ENCODE assay signal across 12 cellular contexts in the genomic region with DNA sequence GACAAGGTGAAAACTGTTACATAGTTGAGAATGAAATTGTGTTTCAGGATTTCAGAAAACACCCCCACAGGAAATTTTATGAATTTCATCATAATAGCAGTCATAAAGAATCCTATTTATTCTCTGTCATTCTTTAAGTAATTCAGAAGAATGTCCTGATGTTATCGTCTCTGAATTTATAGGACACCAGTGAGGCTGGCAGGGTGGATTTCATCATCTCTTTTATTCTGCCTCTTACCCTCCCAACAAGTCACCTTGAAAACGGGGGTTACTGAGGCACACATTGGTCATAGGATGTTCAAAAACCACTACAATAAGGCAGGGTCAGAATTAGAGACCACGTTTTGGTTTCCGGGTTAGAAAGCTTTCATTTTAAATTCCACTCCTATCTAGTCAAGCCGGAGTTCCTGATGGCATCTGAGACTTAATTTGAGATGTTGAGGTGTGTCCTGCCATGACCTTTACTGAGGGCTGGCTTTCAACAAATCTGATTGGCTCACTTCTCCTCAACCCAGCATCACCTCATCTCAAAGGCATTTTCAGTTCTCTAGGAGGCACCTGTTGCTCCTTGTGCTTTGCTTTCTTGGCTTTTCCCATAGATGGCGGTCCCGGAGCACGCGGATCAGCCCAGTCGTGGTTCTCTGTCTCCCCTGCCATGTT.
DNase-seq lines count a peak whose midpoint lies in the region; ATAC-seq, FAIRE-seq and TF ChIP-seq lines count a peak whose summit lies in the region.
"Had no signal": no experiment of that assay in that cellular context is flagged by ENCODE, and none has a peak within 500 bp of the region (broad histone marks: within the 10 kb centered on the region; RNA-seq: fewer than 3 reads in every experiment).

No MANE protein-coding gene starts in this region.

- H2BK15ac ChIP-seq in H9 (ENCODE audit: low read depth, low read length), result no peak overlapping the region

- WGBS in H9 (ENCODE audit: extremely low coverage, insufficient read length, low lambda C conversion rate), result no CpG with 5 or more reads among the region's 10 CpGs

- H3K79me2 ChIP-seq in keratinocyte (ENCODE audit: control insufficient read depth, insufficient read depth, low read length) (no peaks in the 10 kb centered on the region), H9 (ENCODE audit: insufficient read depth, low read length) (no peaks in the 10 kb centered on the region)

- no peak for ATAC-seq in CD4-positive, CD25-positive, alpha-beta regulatory T cell (ENCODE audit: low read depth in 2 of 2)
- ATAC-seq in activated naive CD8-positive, alpha-beta T cell treated with anti-CD3 and anti-CD28 coated beads, Interleukin-2, amount 50 U/mL, for 24 hours, result peak; percentile 94
- no peak for ATAC-seq in HG02642 (IDR thresholded peaks at IDR 0.05; ENCODE audit: poor library complexity, unreplicated experiment)
- ATAC-seq in left lobe of liver, result no peak
- ATAC-seq in GM21515 (IDR thresholded peaks at IDR 0.05; ENCODE audit: unreplicated experiment), result no peak

- H3K27ac Mint-ChIP-seq in CD4-positive, CD25-positive, alpha-beta regulatory T cell, result peak overlapping the region in 2 of 3 donors; percentile 46 to 53
- H3K27ac Mint-ChIP-seq in activated naive CD8-positive, alpha-beta T cell treated with anti-CD3 and anti-CD28 coated beads, Interleukin-2, amount 50 U/mL, for 24 hours, result peak overlapping the region; percentile 84
- H3K27ac Mint-ChIP-seq in H9, result peak overlapping the region in 1 of 3 experiments; percentile 20; a peak in 1 of 7 replicates
- H3K27ac Mint-ChIP-seq: activated naive CD4-positive, alpha-beta T cell treated with anti-CD3 and anti-CD28 coated beads, Interleukin-2, amount 50 U/mL, for 24 hours had no signal

- no peak overlapping the region for H3K4me3 ChIP-seq in CD4-positive, CD25-positive, alpha-beta regulatory T cell (ENCODE audit: low read depth, low read length)
- H3K4me3 ChIP-seq in keratinocyte (ENCODE audit: control insufficient read depth in 2 of 3, extremely low read depth in 1 of 3, insufficient read depth in 2 of 3, low read depth in 1 of 3, low read length in 3 of 3), result peak overlapping the region in 2 of 3 experiments; percentile 9 to 33
- H3K4me3 ChIP-seq: tibial nerve had no signal

- no peak overlapping the region for H3K4me3 Mint-ChIP-seq in CD4-positive, CD25-positive, alpha-beta regulatory T cell
- peak overlapping the region; percentile 21 for H3K4me3 Mint-ChIP-seq in activated naive CD8-positive, alpha-beta T cell treated with anti-CD3 and anti-CD28 coated beads, Interleukin-2, amount 50 U/mL, for 24 hours
- no peak overlapping the region for H3K4me3 Mint-ChIP-seq in H9
- H3K4me3 Mint-ChIP-seq: activated naive CD4-positive, alpha-beta T cell treated with anti-CD3 and anti-CD28 coated beads, Interleukin-2, amount 50 U/mL, for 24 hours had no signal

- H3K27me3 ChIP-seq in CD4-positive, CD25-positive, alpha-beta regulatory T cell (ENCODE audit: control insufficient read depth, insufficient read depth, low read length), result no peaks in the 10 kb centered on the region
- H3K27me3 ChIP-seq in keratinocyte (ENCODE audit: control insufficient read depth, extremely low read depth, insufficient read depth, low read length) (no peaks in the 10 kb centered on the region), H9 (ENCODE audit: insufficient read depth, low read length) (no peaks in the 10 kb centered on the region)
- H3K27me3 ChIP-seq: tibial nerve had no signal

- H3K9ac ChIP-seq in keratinocyte (ENCODE audit: control insufficient read depth, extremely low read depth, insufficient read depth, low read length) (peak overlapping the region; percentile 36), H9 (ENCODE audit: extremely low read depth, insufficient read length, low read length) (no peak overlapping the region)

- no peak overlapping the region for H2BK120ac ChIP-seq in H9 (ENCODE audit: low read depth, low read length, poor library complexity, severe bottlenecking)

- no peak overlapping the region for H3K14ac ChIP-seq in H9 (ENCODE audit: insufficient read depth, low read length)

- no peaks in the 10 kb centered on the region for H3K79me1 ChIP-seq in H9 (ENCODE audit: insufficient read depth, low read depth, low read length, poor library complexity, severe bottlenecking)

- H3K4me2 ChIP-seq in keratinocyte (ENCODE audit: control insufficient read depth, extremely low read depth, insufficient read depth, low read depth, low read length) (peak overlapping the region; percentile 61), H9 (ENCODE audit: insufficient read depth, insufficient read length, low read length) (no peak overlapping the region)

- no peak for DNase-seq in CD4-positive, CD25-positive, alpha-beta regulatory T cell
- DNase-seq in HT1080 (ENCODE audit: low read depth) (peak; percentile 91), keratinocyte (ENCODE audit: low read depth, low spot score) (peak; percentile 48), H9 (no peak), left lobe of liver (ENCODE audit: low spot score) (no peak)
- DNase-seq in activated naive CD8-positive, alpha-beta T cell treated with anti-CD3 and anti-CD28 coated beads, Interleukin-2, amount 50 U/mL, for 24 hours, result no peak
- DNase-seq: NCI-H2227 treated with DMSO at 0.1 percent for 48 hours had no signal

- no peak overlapping the region for H3K18ac ChIP-seq in H9 (ENCODE audit: insufficient read length, low read depth, low read length)

- no peak overlapping the region for H2AK5ac ChIP-seq in H9 (ENCODE audit: insufficient read length, low read length)

- H2BK20ac ChIP-seq in H9 (ENCODE audit: low read depth, low read length, poor library complexity, severe bottlenecking), result no peak overlapping the region

- H3K27ac ChIP-seq in CD4-positive, CD25-positive, alpha-beta regulatory T cell (ENCODE audit: insufficient read depth, low read length, poor library complexity, severe bottlenecking), result no peak overlapping the region
- H3K27ac ChIP-seq in keratinocyte (ENCODE audit: control insufficient read depth, insufficient read depth, low read length) (peak overlapping the region; percentile 68), H9 (ENCODE audit: insufficient read length, low read depth, low read length) (no peak overlapping the region)
- H3K27ac ChIP-seq: tibial nerve had no signal

- H3K4ac ChIP-seq in H9 (ENCODE audit: low read depth, low read length), result no peak overlapping the region

- H3K4me1 ChIP-seq in CD4-positive, CD25-positive, alpha-beta regulatory T cell (ENCODE audit: control insufficient read depth, insufficient read depth, low read length, poor library complexity, severe bottlenecking), result no peaks in the 10 kb centered on the region
- H3K4me1 ChIP-seq in keratinocyte (ENCODE audit: control insufficient read depth, extremely low read depth, insufficient read depth, low read length), result peaks cover 23% of the 10 kb centered on the region
- H3K4me1 ChIP-seq in H9 (ENCODE audit: insufficient read depth, low read length), result no peaks in the 10 kb centered on the region

- H3K4me1 Mint-ChIP-seq in CD4-positive, CD25-positive, alpha-beta regulatory T cell, result peaks cover 6 to 15% (median 9%) of the 10 kb centered on the region in 4 donors
- peaks cover 40% of the 10 kb centered on the region for H3K4me1 Mint-ChIP-seq in activated naive CD8-positive, alpha-beta T cell treated with anti-CD3 and anti-CD28 coated beads, Interleukin-2, amount 50 U/mL, for 24 hours
- peaks cover 3 to 4% of the 10 kb centered on the region in 2 experiments; a peak in 3 of 4 replicates for H3K4me1 Mint-ChIP-seq in H9

- dilution Hi-C loops in keratinocyte (cut with MboI; ENCODE audit: extremely low pct_ligation_motif_present, low sequenced_read_pairs), result no loop called here

- H3K23me2 ChIP-seq in H9 (ENCODE audit: insufficient read length, low read depth, low read length, poor library complexity, severe bottlenecking), result no peaks in the 10 kb centered on the region

- peaks cover 0 to 3% of the 10 kb centered on the region in 2 experiments for H3K9me3 ChIP-seq in CD4-positive, CD25-positive, alpha-beta regulatory T cell (ENCODE audit: control insufficient read depth in 2 of 2, low read length in 2 of 2)
- H3K9me3 ChIP-seq in keratinocyte (ENCODE audit: control insufficient read depth, low read depth, low read length), result no peaks in the 10 kb centered on the region
- H3K9me3 ChIP-seq in H9 (ENCODE audit: control insufficient read depth, low read depth, low read length), result no peaks in the 10 kb centered on the region

- no peak overlapping the region for H3K23ac ChIP-seq in H9 (ENCODE audit: insufficient read length, low read depth, low read length)

- H3K36me3 ChIP-seq in CD4-positive, CD25-positive, alpha-beta regulatory T cell (ENCODE audit: control insufficient read depth, insufficient read depth, low read length), result no peaks in the 10 kb centered on the region
- H3K36me3 ChIP-seq in keratinocyte (ENCODE audit: control insufficient read depth in 2 of 2, extremely low read depth in 1 of 2, insufficient read depth in 2 of 2, low read length in 2 of 2), result no peaks in the 10 kb centered on the region
- H3K36me3 ChIP-seq: tibial nerve had no signal

- no peak overlapping the region for H4K8ac ChIP-seq in H9 (replicated peaks; ENCODE audit: insufficient read length, low read depth, low read length)

- H2AFZ ChIP-seq in keratinocyte (ENCODE audit: control insufficient read depth, low read length), result no peak overlapping the region
- no peak overlapping the region for H2AFZ ChIP-seq in H9 (ENCODE audit: low read length)

- H2BK5ac ChIP-seq in H9 (ENCODE audit: insufficient read length, low read length), result no peak overlapping the region

- H3T11ph ChIP-seq in H9 (ENCODE audit: low read length), result no peak overlapping the region

- H3K27me3 Mint-ChIP-seq in CD4-positive, CD25-positive, alpha-beta regulatory T cell, result peaks cover 20% of the 10 kb centered on the region
- H3K27me3 Mint-ChIP-seq in activated naive CD8-positive, alpha-beta T cell treated with anti-CD3 and anti-CD28 coated beads, Interleukin-2, amount 50 U/mL, for 24 hours, result no peaks in the 10 kb centered on the region
- peaks cover 2% of the 10 kb centered on the region for H3K27me3 Mint-ChIP-seq in H9 (ENCODE audit: low read depth)
- H3K27me3 Mint-ChIP-seq: activated naive CD4-positive, alpha-beta T cell treated with anti-CD3 and anti-CD28 coated beads, Interleukin-2, amount 50 U/mL, for 24 hours had no signal

- peaks cover 2 to 9% (median 4%) of the 10 kb centered on the region in 7 donors for H3K9me3 Mint-ChIP-seq in CD4-positive, CD25-positive, alpha-beta regulatory T cell
- H3K9me3 Mint-ChIP-seq in activated naive CD8-positive, alpha-beta T cell treated with anti-CD3 and anti-CD28 coated beads, Interleukin-2, amount 50 U/mL, for 24 hours, result peaks cover 14% of the 10 kb centered on the region
- no peaks in the 10 kb centered on the region; a peak in 1 of 5 replicates for H3K9me3 Mint-ChIP-seq in H9

- H3K36me3 Mint-ChIP-seq in CD4-positive, CD25-positive, alpha-beta regulatory T cell, result no peaks in the 10 kb centered on the region
- peaks cover 2% of the 10 kb centered on the region for H3K36me3 Mint-ChIP-seq in activated naive CD8-positive, alpha-beta T cell treated with anti-CD3 and anti-CD28 coated beads, Interleukin-2, amount 50 U/mL, for 24 hours (ENCODE audit: low read depth)
- H3K36me3 Mint-ChIP-seq in H9 (ENCODE audit: insufficient read depth in 1 of 3, low read depth in 3 of 3), result no peaks in the 10 kb centered on the region

- H4K5ac ChIP-seq in H9 (ENCODE audit: insufficient read length, low read depth, low read length), result no peak overlapping the region

- no peaks in the 10 kb centered on the region for H4K20me1 ChIP-seq in keratinocyte (ENCODE audit: control insufficient read depth, extremely low read depth, insufficient read depth, low read length)
- no peaks in the 10 kb centered on the region for H4K20me1 ChIP-seq in H9 (ENCODE audit: control insufficient read depth, insufficient read depth, insufficient read length)

- H4K91ac ChIP-seq in H9 (ENCODE audit: insufficient read length, low read depth, low read length), result no peak overlapping the region

- H3K56ac ChIP-seq in H9 (ENCODE audit: insufficient read length, low read depth, low read length), result no peak overlapping the region

- H2BK12ac ChIP-seq in H9 (ENCODE audit: insufficient read length, low read depth, low read length), result no peak overlapping the region

- no peak for TF ChIP-seq CTCF in keratinocyte (optimal IDR thresholded peaks at IDR 0.05 in 1 of 3, IDR thresholded peaks at IDR 0.05 in 1 of 3, conservative IDR thresholded peaks at IDR 0.05 in 1 of 3; ENCODE audit: extremely low read depth in 1 of 3, insufficient read depth in 2 of 3, low read length in 3 of 3)
- TF ChIP-seq CTCF in H9 (conservative IDR thresholded peaks at IDR 0.05), result no peak

- peak; percentile 73 for FAIRE-seq in keratinocyte (lab: Jason Lieb, UNC)
- FAIRE-seq: endothelial cell of umbilical vein had no signal

- peaks cover 3% of the 10 kb centered on the region for H3K9me1 ChIP-seq in keratinocyte (ENCODE audit: control insufficient read depth, extremely low read depth, insufficient read depth, low read length)

Comparison
In these comparisons a context has a peak if more than half of its experiments do, and no peak if none do; other contexts are left out.
1. DNase-seq: peak in HT1080 (single experiment) and keratinocyte (single experiment); none in CD4-positive, CD25-positive, alpha-beta regulatory T cell (0 of 3), activated naive CD8-positive, alpha-beta T cell treated with anti-CD3 and anti-CD28 coated beads, Interleukin-2, amount 50 U/mL, for 24 hours (single experiment), H9 (single experiment) and left lobe of liver (single experiment).